Comparison of ENCODE assay signal across 23 cellular contexts in genomic region chr6:75849329-75850025, GRCh38.
DNase-seq lines count a peak whose midpoint lies in the region; ATAC-seq and TF ChIP-seq lines count a peak whose summit lies in the region.
"Had no signal": no experiment of that assay in that cellular context is flagged by ENCODE, and none has a peak within 500 bp of the region (broad histone marks: within the 10 kb centered on the region; RNA-seq: fewer than 3 reads in every experiment).

No MANE protein-coding gene starts in this region.

- no peaks in the 10 kb centered on the region for H3K9me3 ChIP-seq in breast epithelium
- H3K9me3 ChIP-seq in right atrium auricular region: no peaks in the 10 kb centered on the region
- H3K9me3 ChIP-seq: esophagus squamous epithelium, HAP-1 had no signal

- H3K27ac Mint-ChIP-seq in MCF 10A (ENCODE audit: low read depth, unreplicated experiment) (no peak overlapping the region), nephron progenitor cell (peak overlapping the region; percentile 89)
- H3K27ac Mint-ChIP-seq: activated B cell treated with CpG ODN at 0.5 μM for 24 hours; CD4-positive, alpha-beta T cell; dendritic cell treated with granulocyte-macrophage colony-stimulating factor and Interleukin-4, amounts not matched to agents 40 ng/mL and 50 ng/mL, for 4 days; IgD-negative memory B cell; T-cell had no signal

- ATAC-seq in HG03439 (IDR thresholded peaks at IDR 0.05; ENCODE audit: unreplicated experiment): no peak
- ATAC-seq in HG03095 (IDR thresholded peaks at IDR 0.05; ENCODE audit: unreplicated experiment): no peak
- ATAC-seq: left ventricle myocardium superior, T-cell had no signal

- DNase-seq in breast epithelium (ENCODE audit: low spot score in 2 of 2): no peak
- DNase-seq in MCF 10A (ENCODE audit: unreplicated experiment): no peak
- peak; percentile 43 for DNase-seq in epithelial cell of esophagus (ENCODE audit: low read depth)
- no peak for DNase-seq in nephron progenitor cell
- DNase-seq in amygdala (lab: John Stamatoyannopoulos, UW): no peak
- DNase-seq in right atrium auricular region (ENCODE audit: low spot score): no peak
- DNase-seq: activated B cell treated with CpG ODN at 0.5 μM for 24 hours; activated gamma-delta T cell treated with Interleukin-2 at 50 U/mL for 16 hours; CD4-positive, alpha-beta T cell; esophagus squamous epithelium; hypothalamus; left ventricle myocardium superior; NCI-H1092; NCI-H2171; RPMI8226; stimulated activated CD4-positive, alpha-beta T cell treated with anti-CD3 and anti-CD28 coated beads, Interleukin-1b, Interleukin-23, amount 100 ng/mL, for 48 hours; substantia nigra; T-cell had no signal

- H3K36me3 ChIP-seq in breast epithelium (no peaks in the 10 kb centered on the region), right atrium auricular region (no peaks in the 10 kb centered on the region)
- H3K36me3 ChIP-seq: esophagus squamous epithelium, HAP-1 had no signal

- H3K27me3 Mint-ChIP-seq in MCF 10A (ENCODE audit: insufficient read depth, unreplicated experiment) (no peaks in the 10 kb centered on the region), nephron progenitor cell (ENCODE audit: low read depth, poor library complexity) (no peaks in the 10 kb centered on the region)
- H3K27me3 Mint-ChIP-seq: activated B cell treated with CpG ODN at 0.5 μM for 24 hours; dendritic cell treated with granulocyte-macrophage colony-stimulating factor and Interleukin-4, amounts not matched to agents 40 ng/mL and 50 ng/mL, for 4 days; IgD-negative memory B cell had no signal

- intact Hi-C loops in breast epithelium (cut with DNase I; ENCODE audit: low total_unique reads): no loop called here
- intact Hi-C loops in MCF 10A (cut with micrococcal nuclease): no loop called here

- TF ChIP-seq CTCF in breast epithelium (IDR thresholded peaks at IDR 0.05) (no peak), MCF 10A (IDR thresholded peaks at IDR 0.05; ENCODE audit: unreplicated experiment) (no peak), epithelial cell of esophagus (IDR thresholded peaks at IDR 0.05; ENCODE audit: insufficient read depth, low read depth, low read length, missing control alignments) (no peak), nephron progenitor cell (IDR thresholded peaks at IDR 0.05) (no peak), right atrium auricular region (IDR thresholded peaks at IDR 0.05) (no peak)

- H3K4me1 ChIP-seq in breast epithelium (no peaks in the 10 kb centered on the region), right atrium auricular region (no peaks in the 10 kb centered on the region)
- H3K4me1 ChIP-seq: HAP-1 had no signal

- TF ChIP-seq POLR2A in breast epithelium (IDR thresholded peaks at IDR 0.05): no peak

- H3K4me3 ChIP-seq in breast epithelium (no peak overlapping the region), epithelial cell of esophagus (ENCODE audit: low read length) (no peak overlapping the region), right atrium auricular region (no peak overlapping the region)
- H3K4me3 ChIP-seq: esophagus squamous epithelium, HAP-1 had no signal

- H3K9me3 Mint-ChIP-seq in MCF 10A (ENCODE audit: unreplicated experiment) (no peaks in the 10 kb centered on the region), nephron progenitor cell (no peaks in the 10 kb centered on the region)
- H3K9me3 Mint-ChIP-seq: activated B cell treated with CpG ODN at 0.5 μM for 24 hours; CD4-positive, alpha-beta T cell; dendritic cell treated with granulocyte-macrophage colony-stimulating factor and Interleukin-4, amounts not matched to agents 40 ng/mL and 50 ng/mL, for 4 days; IgD-negative memory B cell; T-cell had no signal

- no peak overlapping the region for H3K4me3 Mint-ChIP-seq in MCF 10A (ENCODE audit: unreplicated experiment)
- H3K4me3 Mint-ChIP-seq in nephron progenitor cell: no peak overlapping the region
- H3K4me3 Mint-ChIP-seq: activated B cell treated with CpG ODN at 0.5 μM for 24 hours; CD4-positive, alpha-beta T cell; dendritic cell treated with granulocyte-macrophage colony-stimulating factor and Interleukin-4, amounts not matched to agents 40 ng/mL and 50 ng/mL, for 4 days; IgD-negative memory B cell; T-cell had no signal

- H3K27me3 ChIP-seq in breast epithelium (no peaks in the 10 kb centered on the region), right atrium auricular region (no peaks in the 10 kb centered on the region)
- H3K27me3 ChIP-seq: esophagus squamous epithelium had no signal

- no TSS peak for BruUV-seq in MCF 10A (replicated peaks; lab: Mats Ljungman, UMichigan)

- H3K36me3 Mint-ChIP-seq in MCF 10A (ENCODE audit: insufficient read depth, unreplicated experiment) (peaks cover 10% of the 10 kb centered on the region), nephron progenitor cell (ENCODE audit: low read depth) (peaks cover 5% of the 10 kb centered on the region)
- H3K36me3 Mint-ChIP-seq: T-cell had no signal

- peaks cover 6% of the 10 kb centered on the region for H3K4me1 Mint-ChIP-seq in MCF 10A (ENCODE audit: insufficient read depth, unreplicated experiment)
- H3K4me1 Mint-ChIP-seq in nephron progenitor cell: peaks cover 9% of the 10 kb centered on the region
- H3K4me1 Mint-ChIP-seq: activated B cell treated with CpG ODN at 0.5 μM for 24 hours, IgD-negative memory B cell, T-cell had no signal

- CTCF ChIA-PET in MCF 10A (lab: Yijun Ruan, JAX): interaction anchor here (0.6 to 1.0 kb wide), 2 partner anchors 22 to 44 kb away, joined by 3 read pairs; no protein-coding TSS in a partner anchor

- H3K27ac ChIP-seq in breast epithelium: peak overlapping the region; percentile 33 to 34
- no peak overlapping the region for H3K27ac ChIP-seq in right atrium auricular region
- H3K27ac ChIP-seq: esophagus squamous epithelium had no signal

- POLR2A ChIA-PET in MCF 10A (lab: Yijun Ruan, JAX): no interaction called here

Comparison
In these comparisons a context has a peak if more than half of its experiments do, and no peak if none do; other contexts are left out.
1. H3K27ac ChIP-seq: peak in breast epithelium (2 of 2); none in right atrium auricular region (0 of 2).